Comparison of ENCODE assay signal across 1 cellular context in genomic region chr14:49886523-49886922, GRCh38.
TF ChIP-seq lines count a peak whose summit lies in the region.

No MANE protein-coding gene starts in this region.

TF ChIP-seq in H1, 55 proteins besides CTCF, POLR2A, EP300 and RAD21:
- TF ChIP-seq HDAC2 (IDR thresholded peaks at IDR 0.05; ENCODE audit: borderline replicate concordance in 1 of 2, low read depth in 2 of 2, low read length in 2 of 2): no peak
- TF ChIP-seq CEBPB (IDR thresholded peaks at IDR 0.05; ENCODE audit: low read depth, low read length): no peak
